Comparison of ENCODE assay signal across 15 cellular contexts in the genomic region with DNA sequence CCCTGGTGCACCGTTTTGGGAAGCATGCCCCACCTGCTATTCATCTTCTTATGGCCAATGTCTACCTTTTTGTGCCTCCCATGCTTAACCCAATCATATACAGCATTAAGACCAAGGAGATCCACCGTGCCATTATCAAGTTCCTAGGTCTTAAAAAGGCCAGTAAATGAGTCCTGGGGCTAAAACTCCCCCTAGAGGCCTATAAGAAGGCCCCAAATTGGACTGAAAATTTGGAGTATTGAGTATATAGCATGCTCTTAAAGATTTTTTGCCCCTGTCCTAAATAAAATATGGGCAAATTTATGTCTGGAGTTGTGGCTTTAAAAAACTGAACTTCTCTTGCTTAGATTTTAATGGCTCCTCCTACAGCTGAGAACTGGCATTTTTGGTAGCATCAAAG. TPM values are rescaled to one million over a fixed set of nuclear protein-coding genes. Genes with fewer than 3 reads are reported as not detected.
"Had no signal": no experiment of that assay in that cellular context is flagged by ENCODE, and none has a peak within 500 bp of the region (broad histone marks: within the 10 kb centered on the region; RNA-seq: fewer than 3 reads in every experiment).

No MANE protein-coding gene starts in this region.

- H3K4me3 ChIP-seq: testis, upper lobe of right lung had no signal

- H3K4me1 ChIP-seq: testis, upper lobe of right lung had no signal

- H3K4me1 Mint-ChIP-seq: activated CD4-positive, alpha-beta T cell treated with anti-CD3 and anti-CD28 coated beads for 36 hours; activated naive CD8-positive, alpha-beta T cell treated with anti-CD3 and anti-CD28 coated beads, Interleukin-2, amount 50 U/mL, for 24 hours; stimulated activated naive CD8-positive, alpha-beta T cell treated with anti-CD3 and anti-CD28 coated beads, Interleukin-15, amount 100 ng/mL, for 72 hours had no signal

- ATAC-seq: activated CD4-positive, alpha-beta T cell treated with anti-CD3 and anti-CD28 coated beads for 36 hours; activated naive CD8-positive, alpha-beta T cell treated with anti-CD3 and anti-CD28 coated beads, Interleukin-2, amount 50 U/mL, for 24 hours; stimulated activated naive CD8-positive, alpha-beta T cell treated with anti-CD3 and anti-CD28 coated beads, Interleukin-15, amount 100 ng/mL, for 72 hours had no signal

- H3K9me3 ChIP-seq: testis, upper lobe of right lung had no signal

- H3K36me3 ChIP-seq: upper lobe of right lung had no signal

- H3K4me3 Mint-ChIP-seq: activated CD4-positive, alpha-beta T cell treated with anti-CD3 and anti-CD28 coated beads for 36 hours; activated naive CD8-positive, alpha-beta T cell treated with anti-CD3 and anti-CD28 coated beads, Interleukin-2, amount 50 U/mL, for 24 hours; nephron progenitor cell; stimulated activated naive CD8-positive, alpha-beta T cell treated with anti-CD3 and anti-CD28 coated beads, Interleukin-15, amount 100 ng/mL, for 72 hours had no signal

- H3K27ac ChIP-seq: testis, upper lobe of right lung, VCaP had no signal

- H3K27me3 ChIP-seq: testis, upper lobe of right lung had no signal

- DNase-seq: activated CD4-positive, alpha-beta T cell treated with anti-CD3 and anti-CD28 coated beads for 36 hours; activated naive CD4-positive, alpha-beta T cell treated with Interleukin-2 at 50 U/mL for 16 hours; activated naive CD8-positive, alpha-beta T cell treated with anti-CD3 and anti-CD28 coated beads, Interleukin-2, amount 50 U/mL, for 24 hours; nephron progenitor cell; stimulated activated CD4-positive, alpha-beta T cell treated with anti-CD3 and anti-CD28 coated beads, Interleukin-4, amount 100 ng/mL, for 4 hours; stimulated activated naive CD8-positive, alpha-beta T cell treated with anti-CD3 and anti-CD28 coated beads, Interleukin-15, amount 100 ng/mL, for 72 hours; testis; upper lobe of right lung had no signal

- H3K27me3 Mint-ChIP-seq: activated naive CD8-positive, alpha-beta T cell treated with anti-CD3 and anti-CD28 coated beads, Interleukin-2, amount 50 U/mL, for 24 hours; stimulated activated naive CD8-positive, alpha-beta T cell treated with anti-CD3 and anti-CD28 coated beads, Interleukin-15, amount 100 ng/mL, for 72 hours had no signal

- FAIRE-seq: astrocyte, colon, kidney had no signal

- H3K27ac Mint-ChIP-seq: activated CD4-positive, alpha-beta T cell treated with anti-CD3 and anti-CD28 coated beads for 36 hours; activated naive CD8-positive, alpha-beta T cell treated with anti-CD3 and anti-CD28 coated beads, Interleukin-2, amount 50 U/mL, for 24 hours; nephron progenitor cell; stimulated activated naive CD8-positive, alpha-beta T cell treated with anti-CD3 and anti-CD28 coated beads, Interleukin-15, amount 100 ng/mL, for 72 hours had no signal

- H3K9me3 Mint-ChIP-seq: activated naive CD8-positive, alpha-beta T cell treated with anti-CD3 and anti-CD28 coated beads, Interleukin-2, amount 50 U/mL, for 24 hours; nephron progenitor cell; stimulated activated naive CD8-positive, alpha-beta T cell treated with anti-CD3 and anti-CD28 coated beads, Interleukin-15, amount 100 ng/mL, for 72 hours had no signal

RNA-seq across cellular contexts. Expression of gene OR51M1, which starts 6.6 kb away (rescaled TPM):
- total RNA-seq: activated CD4-positive, alpha-beta T cell treated with anti-CD3 and anti-CD28 coated beads for 36 hours; astrocyte; kidney; liver; mesenteric fat pad; osteocyte; testis; upper lobe of right lung had no signal
- polyA plus RNA-seq: liver had no signal

RNA-seq across cellular contexts. Expression of gene OR51Q1, which starts 31.7 kb away (rescaled TPM):
- total RNA-seq: activated CD4-positive, alpha-beta T cell treated with anti-CD3 and anti-CD28 coated beads for 36 hours; astrocyte; kidney; liver; mesenteric fat pad; osteocyte; testis; upper lobe of right lung had no signal
- polyA plus RNA-seq: liver had no signal

RNA-seq across cellular contexts. Expression of gene OR51B6, which starts 38.9 kb away (rescaled TPM):
- total RNA-seq: activated CD4-positive, alpha-beta T cell treated with anti-CD3 and anti-CD28 coated beads for 36 hours; astrocyte; kidney; liver; mesenteric fat pad; osteocyte; testis; upper lobe of right lung had no signal
- polyA plus RNA-seq: liver had no signal

RNA-seq across cellular contexts. Expression of gene OR51B5, which starts 46.9 kb away (rescaled TPM):
- total RNA-seq: activated CD4-positive, alpha-beta T cell treated with anti-CD3 and anti-CD28 coated beads for 36 hours; astrocyte; kidney; mesenteric fat pad; osteocyte; upper lobe of right lung had no signal
- polyA plus RNA-seq: liver had no signal

RNA-seq across cellular contexts. Expression of gene OR51I1, which starts 51.1 kb away (rescaled TPM):
- total RNA-seq: activated CD4-positive, alpha-beta T cell treated with anti-CD3 and anti-CD28 coated beads for 36 hours; astrocyte; mesenteric fat pad; osteocyte; upper lobe of right lung had no signal
- polyA plus RNA-seq: liver had no signal
